8 cellular contexts compared by ENCODE assay signal in genomic region chr3:172135766-172136729, GRCh38.
DNase-seq lines count a peak whose midpoint lies in the region; ATAC-seq and TF ChIP-seq lines count a peak whose summit lies in the region.

No MANE protein-coding gene starts in this region.

- no peak overlapping the region for H3K4me3 Mint-ChIP-seq in stimulated activated naive CD8-positive, alpha-beta T cell treated with anti-CD3 and anti-CD28 coated beads, Interleukin-15, Interleukin-2, amounts not matched to agents 100 ng/mL and 50 ng/mL, for 24 hours

- no peaks in the 10 kb centered on the region for H3K9me3 ChIP-seq in body of pancreas
- H3K9me3 ChIP-seq in right lobe of liver: no peaks in the 10 kb centered on the region

- peak overlapping the region; percentile 1 to 75 (median 38) for H3K27ac ChIP-seq in body of pancreas
- peak overlapping the region; percentile 46 to 97 (median 89) for H3K27ac ChIP-seq in right lobe of liver

- H3K4me3 ChIP-seq in body of pancreas (no peak overlapping the region), right lobe of liver (no peak overlapping the region)

- WGBS in body of pancreas, 2 donors: 87% methylated on average over 4 of the region's 4 CpGs
- WGBS in right lobe of liver (ENCODE audit: insufficient coverage, low coverage, low lambda C conversion rate, missing lambda C conversion rate): 72% methylated on average over 4 of the region's 4 CpGs

- no peaks in the 10 kb centered on the region for H3K9me3 Mint-ChIP-seq in stimulated activated naive CD8-positive, alpha-beta T cell treated with anti-CD3 and anti-CD28 coated beads, Interleukin-15, Interleukin-2, amounts not matched to agents 100 ng/mL and 50 ng/mL, for 24 hours

- H3K27me3 Mint-ChIP-seq in stimulated activated naive CD8-positive, alpha-beta T cell treated with anti-CD3 and anti-CD28 coated beads, Interleukin-15, Interleukin-2, amounts not matched to agents 100 ng/mL and 50 ng/mL, for 24 hours: no peaks in the 10 kb centered on the region

- H3K4me1 ChIP-seq in body of pancreas (peaks cover 76% of the 10 kb centered on the region), right lobe of liver (peaks cover 2 to 73% (median 31%) of the 10 kb centered on the region in 4 donors)

- TF ChIP-seq CTCF in body of pancreas (IDR thresholded peaks at IDR 0.05) (no peak), right lobe of liver (IDR thresholded peaks at IDR 0.05) (no peak)

- H3K27me3 ChIP-seq in body of pancreas (no peaks in the 10 kb centered on the region), right lobe of liver (no peaks in the 10 kb centered on the region)

- intact Hi-C loops in body of pancreas (cut with DNase I): no loop called here
- intact Hi-C loops in right lobe of liver (cut with DNase I): no loop called here
- intact Hi-C loops in sciatic nerve (cut with DNase I): no loop called here

- no peak for DNase-seq in stimulated activated naive CD8-positive, alpha-beta T cell treated with anti-CD3 and anti-CD28 coated beads, Interleukin-15, Interleukin-2, amounts not matched to agents 100 U/mL and 50 U/mL, for 24 hours
- DNase-seq in body of pancreas (no peak), right lobe of liver (no peak), DMS 273 treated with DMSO at 0.1 percent for 48 hours (lab: John Stamatoyannopoulos, UW) (no peak), sciatic nerve (ENCODE audit: low spot score) (no peak), NCI-H2081 treated with DMSO at 0.1 percent for 48 hours (lab: John Stamatoyannopoulos, UW) (no peak)

- H3K36me3 ChIP-seq in body of pancreas (replicated peaks in 1 of 2; ENCODE audit: insufficient read depth in 1 of 2, low read depth in 2 of 2) (no peaks in the 10 kb centered on the region), right lobe of liver (no peaks in the 10 kb centered on the region)

- TF ChIP-seq POLR2A in body of pancreas (IDR thresholded peaks at IDR 0.05) (no peak), right lobe of liver (IDR thresholded peaks at IDR 0.05) (no peak)

- ATAC-seq in stimulated activated naive CD8-positive, alpha-beta T cell treated with anti-CD3 and anti-CD28 coated beads, Interleukin-15, Interleukin-2, amounts not matched to agents 100 U/mL and 50 U/mL, for 24 hours: no peak
- ATAC-seq in body of pancreas (no peak), right lobe of liver (no peak), HG03025 (IDR thresholded peaks at IDR 0.05; ENCODE audit: low FRiP score, unreplicated experiment) (no peak), sciatic nerve (no peak)

- H3K27ac Mint-ChIP-seq in stimulated activated naive CD8-positive, alpha-beta T cell treated with anti-CD3 and anti-CD28 coated beads, Interleukin-15, Interleukin-2, amounts not matched to agents 100 ng/mL and 50 ng/mL, for 24 hours: peak overlapping the region; percentile 50

- peaks cover 84% of the 10 kb centered on the region for H3K4me1 Mint-ChIP-seq in stimulated activated naive CD8-positive, alpha-beta T cell treated with anti-CD3 and anti-CD28 coated beads, Interleukin-15, Interleukin-2, amounts not matched to agents 100 ng/mL and 50 ng/mL, for 24 hours (ENCODE audit: low read depth)

- peaks cover 16% of the 10 kb centered on the region for H3K36me3 Mint-ChIP-seq in stimulated activated naive CD8-positive, alpha-beta T cell treated with anti-CD3 and anti-CD28 coated beads, Interleukin-15, Interleukin-2, amounts not matched to agents 100 ng/mL and 50 ng/mL, for 24 hours (ENCODE audit: low read depth)
